15 cellular contexts compared by ENCODE assay signal in genomic region chr12:113852695-113853490, GRCh38.
A peak's percentile ranks its signal among the peaks of the same experiment; 100 is the strongest.
DNase-seq lines count a peak whose midpoint lies in the region; FAIRE-seq and TF ChIP-seq lines count a peak whose summit lies in the region.
"Had no signal": no experiment of that assay in that cellular context is flagged by ENCODE, and none has a peak within 500 bp of the region (broad histone marks: within the 10 kb centered on the region; RNA-seq: fewer than 3 reads in every experiment).

No MANE protein-coding gene starts in this region.

- TF ChIP-seq POLR2A in breast epithelium (IDR thresholded peaks at IDR 0.05) (no peak), esophagus squamous epithelium (IDR thresholded peaks at IDR 0.05) (no peak)

- H3K27ac ChIP-seq in breast epithelium (peak overlapping the region in 1 of 2 donors; percentile 25), esophagus squamous epithelium (peak overlapping the region in 1 of 4 donors; percentile 9)

- no peak overlapping the region for H3K4me3 Mint-ChIP-seq in glutamatergic neuron (ENCODE audit: unreplicated experiment)
- H3K4me3 Mint-ChIP-seq in activated naive CD8-positive, alpha-beta T cell treated with anti-CD3 and anti-CD28 coated beads for 36 hours, result no peak overlapping the region

- H3K4me1 Mint-ChIP-seq in glutamatergic neuron (ENCODE audit: low read depth, unreplicated experiment), result peaks cover 47% of the 10 kb centered on the region
- H3K4me1 Mint-ChIP-seq in activated naive CD8-positive, alpha-beta T cell treated with anti-CD3 and anti-CD28 coated beads for 36 hours, result no peaks in the 10 kb centered on the region

- intact Hi-C loops in breast epithelium (cut with DNase I; ENCODE audit: low total_unique reads), result no loop called here
- intact Hi-C loops in esophagus squamous epithelium (cut with DNase I), result no loop called here

- peaks cover 5% of the 10 kb centered on the region for H3K9me3 Mint-ChIP-seq in glutamatergic neuron (ENCODE audit: unreplicated experiment)
- H3K9me3 Mint-ChIP-seq in activated naive CD8-positive, alpha-beta T cell treated with anti-CD3 and anti-CD28 coated beads for 36 hours, result no peaks in the 10 kb centered on the region

- H3K36me3 Mint-ChIP-seq in glutamatergic neuron (ENCODE audit: unreplicated experiment), result no peaks in the 10 kb centered on the region
- peaks cover 5% of the 10 kb centered on the region for H3K36me3 Mint-ChIP-seq in activated naive CD8-positive, alpha-beta T cell treated with anti-CD3 and anti-CD28 coated beads for 36 hours

- H3K36me3 ChIP-seq in NT2/D1 (ENCODE audit: insufficient read depth, insufficient read length, low read length) (peaks cover 54% of the 10 kb centered on the region), breast epithelium (no peaks in the 10 kb centered on the region), esophagus squamous epithelium (peaks cover 0 to 77% (median 9%) of the 10 kb centered on the region in 3 donors)

- H3K27me3 Mint-ChIP-seq in glutamatergic neuron (ENCODE audit: unreplicated experiment), result peaks cover 6% of the 10 kb centered on the region
- no peaks in the 10 kb centered on the region for H3K27me3 Mint-ChIP-seq in activated naive CD8-positive, alpha-beta T cell treated with anti-CD3 and anti-CD28 coated beads for 36 hours

- H3K9ac ChIP-seq in NT2/D1 (ENCODE audit: insufficient read length, low read depth), result peak overlapping the region; percentile 18

- H3K9me3 ChIP-seq in NT2/D1 (ENCODE audit: insufficient read depth, low read length), result no peaks in the 10 kb centered on the region
- H3K9me3 ChIP-seq in breast epithelium, result no peaks in the 10 kb centered on the region
- H3K9me3 ChIP-seq in esophagus squamous epithelium, result no peaks in the 10 kb centered on the region

- H3K4me1 ChIP-seq in NT2/D1 (ENCODE audit: insufficient read depth, insufficient read length) (peaks cover 11% of the 10 kb centered on the region), breast epithelium (no peaks in the 10 kb centered on the region), esophagus squamous epithelium (peaks cover 0 to 31% (median 0%) of the 10 kb centered on the region in 3 donors)

- WGBS in esophagus squamous epithelium, 2 donors, result 69 to 90% methylated on average over 14 to 18 of the region's 24 CpGs

- no peak for TF ChIP-seq CTCF in glutamatergic neuron (IDR thresholded peaks at IDR 0.05; ENCODE audit: partially characterized antibody, unreplicated experiment)
- no peak for TF ChIP-seq CTCF in breast epithelium (IDR thresholded peaks at IDR 0.05)
- TF ChIP-seq CTCF in esophagus squamous epithelium (IDR thresholded peaks at IDR 0.05), result no peak

- no peaks in the 10 kb centered on the region for H3K27me3 ChIP-seq in NT2/D1 (ENCODE audit: insufficient read depth, insufficient read length)
- H3K27me3 ChIP-seq in breast epithelium, result no peaks in the 10 kb centered on the region
- H3K27me3 ChIP-seq in esophagus squamous epithelium, result no peaks in the 10 kb centered on the region

- DNase-seq in NCI-H82 (lab: John Stamatoyannopoulos, UW) (peak; percentile 16), NCI-H82 treated with DMSO at 0.1 percent for 48 hours (lab: John Stamatoyannopoulos, UW; ENCODE audit: unreplicated experiment) (no peak), NT2/D1 (ENCODE audit: low read depth, low spot score) (no peak), glutamatergic neuron (no peak), urothelium cell line (ENCODE audit: low spot score) (no peak), breast epithelium (ENCODE audit: low spot score in 2 of 2) (no peak), esophagus squamous epithelium (lab: John Stamatoyannopoulos, UW) (no peak)
- DNase-seq in activated naive CD8-positive, alpha-beta T cell treated with anti-CD3 and anti-CD28 coated beads for 36 hours, result no peak
- DNase-seq: activated CD4-positive, CD25-positive, alpha-beta regulatory T cell treated with anti-CD3 and anti-CD28 coated beads, Interleukin-2, amount 50 U/mL, for 72 hours; activated T-cell treated with anti-CD3 and anti-CD28 coated beads, Interleukin-2, amount 50 U/mL, for 1 hour; effector CD8-positive, alpha-beta T cell; HCEC 1CT; MM.1S; PC-3; trophoblast cell had no signal

- no peak overlapping the region for H3K4me3 ChIP-seq in NT2/D1 (ENCODE audit: insufficient read length, low read depth)
- no peak overlapping the region for H3K4me3 ChIP-seq in breast epithelium
- no peak overlapping the region for H3K4me3 ChIP-seq in esophagus squamous epithelium

- peak overlapping the region; percentile 48 for H3K27ac Mint-ChIP-seq in glutamatergic neuron (ENCODE audit: unreplicated experiment)
- H3K27ac Mint-ChIP-seq in activated naive CD8-positive, alpha-beta T cell treated with anti-CD3 and anti-CD28 coated beads for 36 hours, result no peak overlapping the region

- peak; percentile 20 for FAIRE-seq in urothelium cell line (lab: Jason Lieb, UNC)
